In genomic region chr12:27630219-27630618, GRCh38 we compare ENCODE assay signal across 7 cellular contexts.
A peak's percentile ranks its signal among the peaks of the same experiment; 100 is the strongest.
DNase-seq lines count a peak whose midpoint lies in the region; ATAC-seq, FAIRE-seq and TF ChIP-seq lines count a peak whose summit lies in the region.
"Not testable (repeated sequence)": the region's sequence is repeated elsewhere in the genome, so short reads cannot be mapped to it uniquely, and the experiment has no call there.

No MANE protein-coding gene starts in this region.

- not testable (repeated sequence) for BruUV-seq in MCF 10A (replicated peaks; lab: Mats Ljungman, UMichigan)

- H3K9ac ChIP-seq in Loucy (ENCODE audit: low read depth, low read length, poor library complexity, severe bottlenecking); kidney (ENCODE audit: low read length in 2 of 2): not testable (repeated sequence)

- not testable (repeated sequence) for DNase-seq in GM18507 (ENCODE audit: extremely low spot score, insufficient read length, low read depth); MCF 10A (ENCODE audit: unreplicated experiment); epithelial cell of prostate (ENCODE audit: low read depth, low spot score); kidney; thoracic aorta (ENCODE audit: low spot score)

- not testable (repeated sequence) for H3F3A ChIP-seq in Loucy (ENCODE audit: low read depth)

- intact Hi-C loops in MCF 10A (cut with micrococcal nuclease); kidney (cut with DNase I): not testable (repeated sequence)

- H3K4me1 ChIP-seq in ACC112 (ENCODE audit: control insufficient read depth, insufficient read depth, low read length, unreplicated experiment) (peaks cover 44% of the 10 kb centered on the region), Loucy (ENCODE audit: insufficient read depth, low read length, poor library complexity, severe bottlenecking) (peaks cover 30% of the 10 kb centered on the region), thoracic aorta (ENCODE audit: control insufficient read depth in 1 of 2, low read depth in 2 of 2) (peaks cover 25 to 76% of the 10 kb centered on the region in 2 donors)
- H3K4me1 ChIP-seq in kidney (ENCODE audit: control insufficient read depth in 1 of 2, insufficient read depth in 1 of 2, low read depth in 1 of 2, low read length in 2 of 2) = not testable (repeated sequence)

- not testable (repeated sequence) for H3K27me3 Mint-ChIP-seq in MCF 10A (ENCODE audit: insufficient read depth, unreplicated experiment)

- H3K9me3 ChIP-seq in Loucy (ENCODE audit: insufficient read depth, low read depth, low read length); kidney (ENCODE audit: control insufficient read depth in 1 of 2, low read length in 2 of 2); thoracic aorta: not testable (repeated sequence)

- not testable (repeated sequence) for H3K9me3 Mint-ChIP-seq in MCF 10A (ENCODE audit: unreplicated experiment)

- peaks cover 28% of the 10 kb centered on the region for H3K36me3 Mint-ChIP-seq in MCF 10A (ENCODE audit: insufficient read depth, unreplicated experiment)

- H3K9me2 ChIP-seq in Loucy (replicated peaks; ENCODE audit: low read depth, low read length) = not testable (repeated sequence)

- not testable (repeated sequence) for ATAC-seq in thoracic aorta (ENCODE audit: insufficient number of reproducible peaks, low FRiP score, low read depth)

- POLR2A ChIA-PET in MCF 10A (lab: Yijun Ruan, JAX) = interaction anchor here (0.6 to 5.2 kb wide), 4 partner anchors 16 to 106 kb away, joined by 3 to 61 read pairs (median 4); partner anchors contain the start of gene PPFIBP1

- TF ChIP-seq CTCF in Loucy (conservative IDR thresholded peaks at IDR 0.05; ENCODE audit: low read length); MCF 10A (IDR thresholded peaks at IDR 0.05; ENCODE audit: unreplicated experiment); kidney (IDR thresholded peaks at IDR 0.05; ENCODE audit: borderline replicate concordance, extremely low read depth, insufficient read depth); thoracic aorta (IDR thresholded peaks at IDR 0.05): not testable (repeated sequence)

- H3K27me3 ChIP-seq in ACC112 (ENCODE audit: insufficient read depth, low read length); Loucy (ENCODE audit: insufficient read depth, low read length, poor library complexity, severe bottlenecking); thoracic aorta (replicated peaks; ENCODE audit: insufficient read depth): not testable (repeated sequence)

- H2AFZ ChIP-seq in ACC112 (ENCODE audit: low read length, unreplicated experiment); Loucy (ENCODE audit: low read length): not testable (repeated sequence)

- peak; percentile 51 for FAIRE-seq in GM18507 (lab: Jason Lieb, UNC)
- FAIRE-seq in kidney (lab: Jason Lieb, UNC) = peak; percentile 72

- peak overlapping the region; percentile 9 for H3K4me2 ChIP-seq in Loucy (ENCODE audit: low read depth, low read length, poor library complexity, severe bottlenecking)

- peaks cover 50% of the 10 kb centered on the region for H3K79me2 ChIP-seq in ACC112 (ENCODE audit: control insufficient read depth, insufficient read depth, low read length, unreplicated experiment)
- not testable (repeated sequence) for H3K79me2 ChIP-seq in Loucy (ENCODE audit: insufficient read depth, low read length)

- CTCF ChIA-PET in MCF 10A (lab: Yijun Ruan, JAX) = interaction anchor here (1.3 kb wide), 1 partner anchor 194 kb away, joined by 4 read pairs; no protein-coding TSS in a partner anchor

- H3K4me3 ChIP-seq in ACC112 (ENCODE audit: low read depth, low read length); Loucy (ENCODE audit: low read length, poor library complexity, severe bottlenecking); kidney (ENCODE audit: low read length in 2 of 2); thoracic aorta: not testable (repeated sequence)

- not testable (repeated sequence) for H3K4me3 Mint-ChIP-seq in MCF 10A (ENCODE audit: unreplicated experiment)

- H3K27ac Mint-ChIP-seq in MCF 10A (ENCODE audit: low read depth, unreplicated experiment) = peak overlapping the region; percentile 42

- H4K20me1 ChIP-seq in Loucy (ENCODE audit: insufficient read depth, low read length, poor library complexity, severe bottlenecking) = not testable (repeated sequence)

- peaks cover 22% of the 10 kb centered on the region for H3K4me1 Mint-ChIP-seq in MCF 10A (ENCODE audit: insufficient read depth, unreplicated experiment)

- peak overlapping the region; percentile 96 for H3K27ac ChIP-seq in ACC112 (ENCODE audit: low read depth, low read length)
- peak overlapping the region; percentile 54 for H3K27ac ChIP-seq in epithelial cell of prostate
- H3K27ac ChIP-seq in kidney (ENCODE audit: low read depth in 2 of 2, low read length in 2 of 2) = not testable (repeated sequence)
- H3K27ac ChIP-seq in thoracic aorta = peak overlapping the region; percentile 24 to 63

- peaks cover 20% of the 10 kb centered on the region for H3K36me3 ChIP-seq in ACC112 (ENCODE audit: insufficient read depth, low read length)
- not testable (repeated sequence) for H3K36me3 ChIP-seq in Loucy (ENCODE audit: insufficient read depth, low read length); kidney (ENCODE audit: control insufficient read depth in 1 of 2, insufficient read depth in 2 of 2, low read length in 2 of 2); thoracic aorta
